ENCODE assay signal across 30 cellular contexts in the genomic region with DNA sequence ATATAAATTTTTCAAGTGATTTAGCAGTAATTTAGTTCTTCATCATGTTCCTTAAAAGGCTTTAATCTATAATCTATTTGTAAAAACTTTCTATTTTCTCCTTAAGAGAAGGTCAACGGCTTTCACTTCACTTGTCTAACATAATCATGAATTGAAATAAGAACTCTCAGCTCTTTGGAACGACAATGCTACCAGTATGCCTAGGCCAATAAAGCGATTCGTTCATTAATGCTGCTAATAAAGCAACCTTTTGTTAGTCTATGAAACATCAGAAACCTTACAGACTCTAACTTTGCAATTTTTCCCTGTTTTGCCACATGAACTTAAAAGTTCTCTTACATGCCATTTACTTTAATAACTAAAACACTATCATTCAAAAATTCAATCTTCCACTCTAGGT.
"Had no signal": no experiment of that assay in that cellular context is flagged by ENCODE, and none has a peak within 500 bp of the region (broad histone marks: within the 10 kb centered on the region; RNA-seq: fewer than 3 reads in every experiment).

No MANE protein-coding gene starts in this region.

- H3K27ac ChIP-seq: ascending aorta, cardiac muscle cell, coronary artery, dorsolateral prefrontal cortex, gastroesophageal sphincter, heart left ventricle, prostate gland, sigmoid colon, upper lobe of left lung, vagina, VCaP had no signal

- H3K27me3 ChIP-seq: ascending aorta, cardiac muscle cell, dorsolateral prefrontal cortex, gastroesophageal sphincter, heart left ventricle, sigmoid colon, upper lobe of left lung, vagina had no signal

- H3K27me3 Mint-ChIP-seq: activated naive CD8-positive, alpha-beta T cell treated with anti-CD3 and anti-CD28 coated beads, Interleukin-2, amount 10 ng/mL, durations not matched to agents 7 days and 5 days; brain; memory B cell; stimulated activated naive CD8-positive, alpha-beta T cell treated with anti-CD3 and anti-CD28 coated beads, Interleukin-15, Interleukin-2, amounts not matched to agents 100 ng/mL and 50 ng/mL, for 24 hours had no signal

- H3K9me3 ChIP-seq: ascending aorta, gastroesophageal sphincter, heart left ventricle, prostate gland, sigmoid colon, upper lobe of left lung, vagina had no signal

- H3K4me3 ChIP-seq: ascending aorta, cardiac muscle cell, coronary artery, gastroesophageal sphincter, heart left ventricle, prostate gland, sigmoid colon, upper lobe of left lung, vagina had no signal

- H3K36me3 ChIP-seq: ascending aorta, cardiac muscle cell, gastroesophageal sphincter, heart left ventricle, prostate gland, sigmoid colon, upper lobe of left lung, vagina had no signal

- DNase-seq: activated CD4-positive, alpha-beta T cell treated with anti-CD3 and anti-CD28 coated beads for 4 hours; activated CD4-positive, alpha-beta T cell treated with anti-CD3 and anti-CD28 coated beads, Interleukin-2, amount 50 U/mL, for 4 hours; activated effector memory CD4-positive, alpha-beta T cell treated with Interleukin-2 at 50 U/mL for 16 hours; activated naive CD4-positive, alpha-beta T cell treated with Interleukin-2 at 50 U/mL for 16 hours; activated naive CD8-positive, alpha-beta T cell treated with anti-CD3 and anti-CD28 coated beads, Interleukin-2, amount 10 ng/mL, durations not matched to agents 7 days and 5 days; dorsolateral prefrontal cortex; effector memory CD4-positive, alpha-beta T cell; heart left ventricle; hypothalamus; immature natural killer cell; kidney; left colon; natural killer cell; retina; sigmoid colon; small intestine; stimulated activated CD4-positive, alpha-beta T cell treated with anti-CD3 and anti-CD28 coated beads, Interleukin-4, amount 100 ng/mL, for 24 hours; T-helper 1 cell; upper lobe of left lung had no signal

- H3K9me3 Mint-ChIP-seq: activated naive CD8-positive, alpha-beta T cell treated with anti-CD3 and anti-CD28 coated beads, Interleukin-2, amount 10 ng/mL, durations not matched to agents 7 days and 5 days; brain; immature natural killer cell; memory B cell; natural killer cell; stimulated activated effector memory CD8-positive, alpha-beta T cell treated with anti-CD3 and anti-CD28 coated beads, Interleukin-12 subunit alpha, Interleukin-12 subunit beta, amount 100 ng/mL, for 72 hours; stimulated activated naive CD8-positive, alpha-beta T cell treated with anti-CD3 and anti-CD28 coated beads, Interleukin-15, Interleukin-2, amounts not matched to agents 100 ng/mL and 50 ng/mL, for 24 hours had no signal

- ATAC-seq: gastroesophageal sphincter; heart left ventricle; left colon; natural killer cell; stimulated activated effector memory CD8-positive, alpha-beta T cell treated with anti-CD3 and anti-CD28 coated beads, Interleukin-12 subunit alpha, Interleukin-12 subunit beta, amount 100 ng/mL, for 72 hours had no signal

- H3K4me1 ChIP-seq: ascending aorta, prostate gland, vagina had no signal

- H3K27ac Mint-ChIP-seq: activated naive CD8-positive, alpha-beta T cell treated with anti-CD3 and anti-CD28 coated beads, Interleukin-2, amount 10 ng/mL, durations not matched to agents 7 days and 5 days; brain; memory B cell; stimulated activated effector memory CD8-positive, alpha-beta T cell treated with anti-CD3 and anti-CD28 coated beads, Interleukin-12 subunit alpha, Interleukin-12 subunit beta, amount 100 ng/mL, for 72 hours; stimulated activated naive CD8-positive, alpha-beta T cell treated with anti-CD3 and anti-CD28 coated beads, Interleukin-15, Interleukin-2, amounts not matched to agents 100 ng/mL and 50 ng/mL, for 24 hours had no signal

- H3K36me3 Mint-ChIP-seq: brain, immature natural killer cell, natural killer cell had no signal

- H3K4me3 Mint-ChIP-seq: activated naive CD8-positive, alpha-beta T cell treated with anti-CD3 and anti-CD28 coated beads, Interleukin-2, amount 10 ng/mL, durations not matched to agents 7 days and 5 days; immature natural killer cell; memory B cell; natural killer cell; stimulated activated effector memory CD8-positive, alpha-beta T cell treated with anti-CD3 and anti-CD28 coated beads, Interleukin-12 subunit alpha, Interleukin-12 subunit beta, amount 100 ng/mL, for 72 hours; stimulated activated naive CD8-positive, alpha-beta T cell treated with anti-CD3 and anti-CD28 coated beads, Interleukin-15, Interleukin-2, amounts not matched to agents 100 ng/mL and 50 ng/mL, for 24 hours had no signal
